Comparison of ENCODE assay signal across 8 cellular contexts in genomic region chr18:67516432-67517223, GRCh38. TPM values are rescaled to one million over a fixed set of nuclear protein-coding genes. Genes with fewer than 3 reads are reported as not detected.
DNase-seq lines count a peak whose midpoint lies in the region; ATAC-seq lines count a peak whose summit lies in the region.

Gene DSEL, minus strand, starts transcription at chr18:67516720. Its CDS starts 2,112 bp downstream, at chr18:67514608.

- ATAC-seq in GM19023 (IDR thresholded peaks at IDR 0.05; ENCODE audit: unreplicated experiment) (peak; percentile 97), HG03280 (IDR thresholded peaks at IDR 0.05; ENCODE audit: unreplicated experiment) (peak; percentile 98), left lobe of liver (peak; percentile 92)

- peak; percentile 98 for DNase-seq in AG08396 (ENCODE audit: low spot score)
- DNase-seq in NCI-H446 (lab: John Stamatoyannopoulos, UW) = peak; percentile 77 to 93
- DNase-seq in activated CD4-positive, alpha-beta T cell treated with anti-CD3 and anti-CD28 coated beads, Interleukin-2, amount 50 U/mL, for 24 hours (ENCODE audit: low read depth in 1 of 2, low spot score in 1 of 2) = peak; percentile 96 to 99
- DNase-seq in dedifferentiated amniotic fluid mesenchymal stem cell (ENCODE audit: extremely low spot score) = peak; percentile 96
- peak; percentile 99 for DNase-seq in left lobe of liver (ENCODE audit: low spot score)
- peak; percentile 99 to 100 for DNase-seq in stimulated activated CD4-positive, alpha-beta T cell treated with anti-CD3 and anti-CD28 coated beads, Interleukin-1b, Interleukin-23, amount 100 ng/mL, for 4 hours (ENCODE audit: low read depth in 2 of 2)

RNA-seq across cellular contexts. Expression of gene DSEL, which starts in this region (rescaled TPM):
- 2.5 TPM for total RNA-seq in left lobe of liver

Comparison
In these comparisons a context has a peak if more than half of its experiments do, and no peak if none do; other contexts are left out.
1. Peak in every context shown above with its lines: DNase-seq and ATAC-seq.